Comparison of ENCODE assay signal across 10 cellular contexts in genomic region chr16:55480228-55480655, GRCh38. TPM values are rescaled to one million over a fixed set of nuclear protein-coding genes. Genes with fewer than 3 reads are reported as not detected.
A peak's percentile ranks its signal among the peaks of the same experiment; 100 is the strongest.
DNase-seq lines count a peak whose midpoint lies in the region; ATAC-seq and TF ChIP-seq lines count a peak whose summit lies in the region.
"Had no signal": no experiment of that assay in that cellular context is flagged by ENCODE, and none has a peak within 500 bp of the region (broad histone marks: within the 10 kb centered on the region; RNA-seq: fewer than 3 reads in every experiment).

No MANE protein-coding gene starts in this region.

- WGBS in esophagus, 2 donors: 3 to 5% methylated on average over 21 to 25 of the region's 25 CpGs
- no CpG with 5 or more reads among the region's 25 CpGs for WGBS in mesendoderm (ENCODE audit: extremely low coverage, insufficient coverage, low lambda C conversion rate)

- peak overlapping the region; percentile 11 for H2BK5ac ChIP-seq in mesendoderm (ENCODE audit: low read length)

- peak overlapping the region; percentile 84 for H3K9ac ChIP-seq in mesendoderm (ENCODE audit: low read length)
- H3K9ac ChIP-seq: KMS-11 had no signal

- H3K18ac ChIP-seq in mesendoderm (ENCODE audit: low read length): peak overlapping the region; percentile 72

- DNase-seq in DMS 273 (lab: John Stamatoyannopoulos, UW; ENCODE audit: unreplicated experiment) (peak; percentile 77), DMS 273 treated with DMSO at 0.1 percent for 48 hours (lab: John Stamatoyannopoulos, UW) (no peak), mesendoderm (peak; percentile 53), upper lobe of right lung (peak; percentile 87), COLO668 (lab: John Stamatoyannopoulos, UW; ENCODE audit: unreplicated experiment) (no peak), SW 1271 (lab: John Stamatoyannopoulos, UW) (no peak), middle frontal gyrus (ENCODE audit: extremely low spot score, low spot score) (no peak)

- H3K56ac ChIP-seq in mesendoderm (ENCODE audit: low read length): peak overlapping the region; percentile 90

- H3K23ac ChIP-seq in mesendoderm (ENCODE audit: low read length): peak overlapping the region; percentile 67

- H3K79me2 ChIP-seq in mesendoderm (ENCODE audit: control insufficient read depth, insufficient read depth, low read length): peaks cover 18% of the 10 kb centered on the region

- intact Hi-C loops in upper lobe of right lung (cut with DNase I): no loop called here

- H4K8ac ChIP-seq in mesendoderm (ENCODE audit: low read depth, low read length): no peak overlapping the region

- H3K27ac ChIP-seq in esophagus (ENCODE audit: low read depth in 2 of 2, low read length in 1 of 2) (peak overlapping the region; percentile 30 to 59), mesendoderm (ENCODE audit: low read depth, low read length) (peak overlapping the region; percentile 90), upper lobe of right lung (peak overlapping the region; percentile 88)
- H3K27ac ChIP-seq: 22Rv1, KMS-11 had no signal

- no peaks in the 10 kb centered on the region for H3K27me3 ChIP-seq in esophagus (ENCODE audit: control insufficient read depth in 1 of 2, insufficient read depth in 2 of 2, low read length in 2 of 2)
- no peaks in the 10 kb centered on the region for H3K27me3 ChIP-seq in mesendoderm (ENCODE audit: insufficient read depth, low read length, poor library complexity)
- H3K27me3 ChIP-seq in upper lobe of right lung: no peaks in the 10 kb centered on the region

- no peak overlapping the region for H2AK5ac ChIP-seq in mesendoderm (ENCODE audit: low read length)

- H3K79me1 ChIP-seq in mesendoderm (ENCODE audit: low read length): peaks cover 10% of the 10 kb centered on the region

- ATAC-seq in upper lobe of right lung: peak; percentile 76

- H3K4me2 ChIP-seq in mesendoderm (ENCODE audit: low read length): peak overlapping the region; percentile 17
- H3K4me2 ChIP-seq: KMS-11 had no signal

- peaks cover 0 to 2% of the 10 kb centered on the region in 2 donors for H3K9me3 ChIP-seq in esophagus (ENCODE audit: control insufficient read depth in 2 of 2, insufficient read depth in 1 of 2, low read depth in 1 of 2, low read length in 1 of 2)
- H3K9me3 ChIP-seq in upper lobe of right lung: no peaks in the 10 kb centered on the region

- H3K4ac ChIP-seq in mesendoderm (ENCODE audit: low read depth, low read length): no peak overlapping the region

- no peak overlapping the region for H2BK15ac ChIP-seq in mesendoderm (replicated peaks; ENCODE audit: low read depth)

- H3K4me1 ChIP-seq in esophagus (ENCODE audit: control insufficient read depth in 2 of 2, insufficient read depth in 2 of 2, low read length in 1 of 2) (peaks cover 0 to 13% of the 10 kb centered on the region in 2 donors), mesendoderm (ENCODE audit: control insufficient read depth, low read depth, low read length) (peaks cover 14% of the 10 kb centered on the region), upper lobe of right lung (peaks cover 17% of the 10 kb centered on the region)

- no peak overlapping the region for H4K5ac ChIP-seq in mesendoderm (ENCODE audit: low read length)

- H3K36me3 ChIP-seq in esophagus (ENCODE audit: control insufficient read depth in 2 of 2, insufficient read depth in 2 of 2, low read length in 1 of 2) (no peaks in the 10 kb centered on the region), mesendoderm (ENCODE audit: control insufficient read depth, insufficient read depth, low read length) (peaks cover 10% of the 10 kb centered on the region), upper lobe of right lung (peaks cover 13% of the 10 kb centered on the region)

- H2BK120ac ChIP-seq in mesendoderm (ENCODE audit: low read depth, low read length): no peak overlapping the region

- H3K4me3 ChIP-seq in esophagus (ENCODE audit: low read depth in 1 of 2, low read length in 2 of 2): peak overlapping the region; percentile 23 to 45
- peak overlapping the region; percentile 84 for H3K4me3 ChIP-seq in mesendoderm (ENCODE audit: low read length)
- H3K4me3 ChIP-seq in upper lobe of right lung: peak overlapping the region; percentile 57

- TF ChIP-seq CTCF in upper lobe of right lung (IDR thresholded peaks at IDR 0.05): no peak

RNA-seq across cellular contexts. Expression of gene MMP2, which starts 1.2 kb away (rescaled TPM):
- polyA plus RNA-seq in esophagus: 10 to 100 TPM in 1 of 2 donors, 1 to 10 TPM in 1; 3.3 to 11.0 TPM
- 49.5 TPM for polyA plus RNA-seq in mesendoderm (2013, experiment 1 of 2)
- 47.4 TPM for polyA plus RNA-seq in mesendoderm (2013, experiment 2 of 2)
- 353 TPM for total RNA-seq in upper lobe of right lung

RNA-seq across cellular contexts. Expression of gene LPCAT2, which starts 28.6 kb away (rescaled TPM):
- 1 to 10 TPM; 3.5 to 5.0 TPM for polyA plus RNA-seq in esophagus
- 4.7 TPM for polyA plus RNA-seq in mesendoderm (2013, experiment 1 of 2)
- 4.3 TPM for polyA plus RNA-seq in mesendoderm (2013, experiment 2 of 2)
- 32.8 TPM for total RNA-seq in upper lobe of right lung

Comparison
In these comparisons a context has a peak if more than half of its experiments do, and no peak if none do; other contexts are left out.
1. DNase-seq: peak in DMS 273 (single experiment), mesendoderm (single experiment) and upper lobe of right lung (single experiment); none in DMS 273 treated with DMSO at 0.1 percent for 48 hours (single experiment), COLO668 (single experiment), SW 1271 (0 of 2) and middle frontal gyrus (single experiment).
2. H3K4me3 ChIP-seq: peak in every context shown above with its lines; median percentile 84 in mesendoderm; 57 in upper lobe of right lung; 34 in esophagus.
3. Peak in every context shown above with its lines, with median percentiles within 50 percentile points of each other: H3K27ac ChIP-seq.